In the genomic region with DNA sequence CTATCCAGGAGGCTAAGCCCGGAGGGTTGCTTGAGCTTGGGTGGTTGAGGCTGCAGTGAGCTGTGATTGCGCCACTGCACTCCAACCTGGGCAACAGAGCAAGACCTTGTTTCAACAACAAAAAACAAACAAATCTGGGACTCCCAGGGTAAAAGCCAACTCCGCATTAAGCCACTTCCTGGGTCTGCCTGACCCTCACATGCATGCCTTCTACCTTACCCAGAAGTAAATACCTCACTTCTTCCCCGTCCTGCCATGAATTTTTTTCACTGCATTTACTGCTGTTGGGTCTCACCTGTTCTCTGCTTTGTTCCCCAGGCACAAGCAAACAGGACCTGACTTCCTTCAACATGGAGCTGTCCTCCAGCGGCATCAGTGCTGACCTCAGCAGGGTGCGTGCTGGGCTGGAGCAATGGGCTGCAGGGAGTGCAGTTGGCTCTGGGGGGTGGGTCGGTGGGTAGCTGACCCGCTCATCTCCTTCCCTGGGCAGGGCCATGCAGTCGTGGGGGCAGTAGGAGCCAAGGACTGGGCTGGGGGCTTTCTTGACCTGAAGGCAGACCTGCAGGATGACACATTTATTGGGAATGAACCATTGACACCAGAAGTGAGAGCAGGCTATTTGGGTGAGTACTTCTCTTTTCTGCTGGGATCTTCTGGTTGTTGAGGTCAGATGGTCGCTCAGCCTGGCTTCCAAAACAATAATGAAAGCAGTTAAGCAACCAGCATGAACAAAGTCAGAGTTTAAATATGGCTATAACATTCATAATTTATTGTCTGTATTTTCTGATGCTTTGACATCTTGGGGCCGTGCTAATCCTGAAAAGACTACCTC, we compare ENCODE assay signal across 12 cellular contexts. TPM values are rescaled to one million over a fixed set of nuclear protein-coding genes. Genes with fewer than 3 reads are reported as not detected.
DNase-seq lines count a peak whose midpoint lies in the region; ATAC-seq and TF ChIP-seq lines count a peak whose summit lies in the region.
"Had no signal": no experiment of that assay in that cellular context is flagged by ENCODE, and none has a peak within 500 bp of the region (broad histone marks: within the 10 kb centered on the region; RNA-seq: fewer than 3 reads in every experiment).

No MANE protein-coding gene starts in this region.

- H3K36me3 Mint-ChIP-seq in central memory CD8-positive, alpha-beta T cell (ENCODE audit: insufficient read depth): peaks cover 93% of the 10 kb centered on the region

- H3K27ac ChIP-seq in neuronal stem cell (replicated peaks; ENCODE audit: low read length): no peak overlapping the region
- no peak overlapping the region for H3K27ac ChIP-seq in esophagus muscularis mucosa (replicated peaks in 1 of 4)

- TF ChIP-seq CTCF in GM20000 (IDR thresholded peaks at IDR 0.05; ENCODE audit: extremely low read depth, missing control alignments) (no peak), esophagus muscularis mucosa (IDR thresholded peaks at IDR 0.05) (no peak)

- peaks cover 36% of the 10 kb centered on the region for H3K4me1 Mint-ChIP-seq in central memory CD8-positive, alpha-beta T cell

- WGBS in neuronal stem cell (ENCODE audit: extremely low coverage in 2 of 2, insufficient read length in 2 of 2, insufficient replicate concordance in 1 of 2), 2 donors: no CpG with 5 or more reads among the region's 11 CpGs
- WGBS in esophagus muscularis mucosa: 61% methylated on average over 11 of the region's 11 CpGs

- no peak overlapping the region for H2BK120ac ChIP-seq in neuronal stem cell (ENCODE audit: low read depth, low read length)

- H3K4me1 ChIP-seq in neuronal stem cell (ENCODE audit: control insufficient read depth in 2 of 2, insufficient read depth in 1 of 2, low read depth in 1 of 2, low read length in 2 of 2) (peaks cover 2 to 7% of the 10 kb centered on the region in 2 donors), esophagus muscularis mucosa (peaks cover 0 to 4% (median 0%) of the 10 kb centered on the region in 4 donors)

- peak overlapping the region; percentile 59 for H3K18ac ChIP-seq in neuronal stem cell (ENCODE audit: low read length)

- no peaks in the 10 kb centered on the region for H3K27me3 Mint-ChIP-seq in central memory CD8-positive, alpha-beta T cell
- H3K27me3 Mint-ChIP-seq: stimulated activated naive CD8-positive, alpha-beta T cell treated with anti-CD3 and anti-CD28 coated beads, Interleukin-15, amount 100 ng/mL, for 72 hours had no signal

- H3K4me3 Mint-ChIP-seq in central memory CD8-positive, alpha-beta T cell: no peak overlapping the region
- H3K4me3 Mint-ChIP-seq: T-helper 2 cell treated with Interferon-gamma antibody and Interleukin-4, amounts not matched to agents 5 μg/mL and 100 μg/mL, for 36 hours had no signal

- no peak overlapping the region for H2BK5ac ChIP-seq in neuronal stem cell (ENCODE audit: low read length)

- peak overlapping the region; percentile 70 for H2AK5ac ChIP-seq in neuronal stem cell (ENCODE audit: low read depth, low read length)

- peak overlapping the region; percentile 73 for H3K27ac Mint-ChIP-seq in central memory CD8-positive, alpha-beta T cell (ENCODE audit: low read depth)

- H3K36me3 ChIP-seq in neuronal stem cell (replicated peaks in 1 of 2; ENCODE audit: control insufficient read depth in 2 of 2, insufficient read depth in 2 of 2, low read length in 2 of 2) (no peaks in the 10 kb centered on the region), esophagus muscularis mucosa (no peaks in the 10 kb centered on the region)

- H3K27me3 ChIP-seq in neuronal stem cell (ENCODE audit: control insufficient read depth in 3 of 3, insufficient read depth in 3 of 3, low read depth in 1 of 3, low read length in 3 of 3) (peaks cover 0 to 5% (median 0%) of the 10 kb centered on the region in 3 experiments), esophagus muscularis mucosa (peaks cover 0 to 6% (median 0%) of the 10 kb centered on the region in 4 donors)

- no peak for TF ChIP-seq POLR2A in esophagus muscularis mucosa (IDR thresholded peaks at IDR 0.05; ENCODE audit: low read depth)

- peak overlapping the region; percentile 88 for H2BK12ac ChIP-seq in neuronal stem cell (ENCODE audit: low read length)

- peak overlapping the region; percentile 31 for H3K14ac ChIP-seq in neuronal stem cell (ENCODE audit: low read length)

- H3K23ac ChIP-seq in neuronal stem cell (ENCODE audit: low read depth, low read length, poor library complexity): no peak overlapping the region

- no peak overlapping the region for H3K4me2 ChIP-seq in neuronal stem cell (ENCODE audit: insufficient read depth, low read length, poor library complexity, severe bottlenecking)

- H2BK15ac ChIP-seq in neuronal stem cell (ENCODE audit: low read length): no peak overlapping the region

- H3K4ac ChIP-seq in neuronal stem cell (ENCODE audit: low read length): no peak overlapping the region

- no peaks in the 10 kb centered on the region for H3K9me3 Mint-ChIP-seq in central memory CD8-positive, alpha-beta T cell
- H3K9me3 Mint-ChIP-seq: stimulated activated naive CD8-positive, alpha-beta T cell treated with anti-CD3 and anti-CD28 coated beads, Interleukin-15, amount 100 ng/mL, for 72 hours; T-helper 2 cell treated with Interferon-gamma antibody and Interleukin-4, amounts not matched to agents 5 μg/mL and 100 μg/mL, for 36 hours had no signal

- TF ChIP-seq EP300 in esophagus muscularis mucosa (IDR thresholded peaks at IDR 0.05): no peak

- no peak overlapping the region for H3K4me3 ChIP-seq in neuronal stem cell (ENCODE audit: low read length in 2 of 2)
- no peak overlapping the region for H3K4me3 ChIP-seq in esophagus muscularis mucosa

- no peak for ATAC-seq in central memory CD8-positive, alpha-beta T cell (replicated peaks; ENCODE audit: extremely low read depth, poor library complexity, severe bottlenecking)
- ATAC-seq in GM18867 (IDR thresholded peaks at IDR 0.05; ENCODE audit: unreplicated experiment): no peak

- no peaks in the 10 kb centered on the region for H3K79me1 ChIP-seq in neuronal stem cell (ENCODE audit: low read depth, low read length)

- no peaks in the 10 kb centered on the region for H3K9me3 ChIP-seq in neuronal stem cell (replicated peaks in 1 of 2; ENCODE audit: control insufficient read depth in 2 of 2, insufficient read depth in 1 of 2, low read depth in 1 of 2, low read length in 2 of 2)
- no peaks in the 10 kb centered on the region for H3K9me3 ChIP-seq in esophagus muscularis mucosa

- no peak overlapping the region for H4K91ac ChIP-seq in neuronal stem cell (ENCODE audit: low read depth, low read length, poor library complexity)

- DNase-seq in GM20000 (ENCODE audit: low spot score) (peak; percentile 1), NCI-H146 treated with DMSO at 0.1 percent for 48 hours (lab: John Stamatoyannopoulos, UW; ENCODE audit: unreplicated experiment) (peak; percentile 42), neuronal stem cell (ENCODE audit: low spot score) (no peak), GOT3 (lab: John Stamatoyannopoulos, UW) (no peak), esophagus muscularis mucosa (ENCODE audit: extremely low spot score) (no peak), epidermal melanocyte (ENCODE audit: insufficient read length, low spot score) (no peak)
- DNase-seq in central memory CD8-positive, alpha-beta T cell (ENCODE audit: low spot score in 2 of 2): no peak
- DNase-seq: NCI-H2029; stimulated activated naive CD8-positive, alpha-beta T cell treated with anti-CD3 and anti-CD28 coated beads, Interleukin-15, amount 100 ng/mL, for 72 hours had no signal

- peak overlapping the region; percentile 26 for H2AFZ ChIP-seq in neuronal stem cell (ENCODE audit: low read length)

- H4K8ac ChIP-seq in neuronal stem cell (ENCODE audit: low read depth, low read length): no peak overlapping the region

- peak overlapping the region; percentile 50 for H3K9ac ChIP-seq in neuronal stem cell (ENCODE audit: low read depth, low read length, poor library complexity)

- intact Hi-C loops in esophagus muscularis mucosa (cut with DNase I): loop anchor here (10.0 kb wide), 1 partner anchor 344 kb away; no protein-coding TSS in a partner anchor

RNA-seq across cellular contexts. Expression of gene ITGAL, which starts 16.4 kb away (rescaled TPM):
- 0.08 TPM for polyA plus RNA-seq in neuronal stem cell (2013, experiment 1 of 2)
- polyA plus RNA-seq in neuronal stem cell (2013, experiment 2 of 2): 0.17 TPM
- total RNA-seq in esophagus muscularis mucosa: 1 to 10 TPM; 1.5 to 2.7 (median 2.5) TPM
- total RNA-seq: osteocyte had no signal

RNA-seq across cellular contexts. Expression of gene ZNF768, which starts 37.4 kb away (rescaled TPM):
- polyA plus RNA-seq in neuronal stem cell (2013, experiment 1 of 2): 48.2 TPM
- 46.8 TPM for polyA plus RNA-seq in neuronal stem cell (2013, experiment 2 of 2)
- total RNA-seq in esophagus muscularis mucosa: 10 to 100 TPM; 46.9 to 91.5 (median 64.0) TPM

RNA-seq across cellular contexts. Expression of gene SEPHS2, which starts 43.3 kb away (rescaled TPM):
- 18.2 TPM for polyA plus RNA-seq in neuronal stem cell (2013, experiment 1 of 2)
- polyA plus RNA-seq in neuronal stem cell (2013, experiment 2 of 2): 19.5 TPM
- total RNA-seq in esophagus muscularis mucosa: 10 to 100 TPM; 26.5 to 37.6 (median 33.8) TPM

RNA-seq across cellular contexts. Expression of gene ZNF747, which starts 45.7 kb away (rescaled TPM):
- polyA plus RNA-seq in neuronal stem cell (2013, experiment 1 of 2): 6.9 TPM
- 6.8 TPM for polyA plus RNA-seq in neuronal stem cell (2013, experiment 2 of 2)
- 10 to 100 TPM; 15.2 to 29.6 (median 22.3) TPM for total RNA-seq in esophagus muscularis mucosa

RNA-seq across cellular contexts. Expression of gene DCTPP1, which starts 59.1 kb away (rescaled TPM):
- polyA plus RNA-seq in neuronal stem cell (2013, experiment 1 of 2): 46.0 TPM
- 43.9 TPM for polyA plus RNA-seq in neuronal stem cell (2013, experiment 2 of 2)
- 10 to 100 TPM; 11.1 to 21.7 (median 14.1) TPM for total RNA-seq in esophagus muscularis mucosa

Comparison
In these comparisons a context has a peak if more than half of its experiments do, and no peak if none do; other contexts are left out.
1. DNase-seq: peak in GM20000 (single experiment) and NCI-H146 treated with DMSO at 0.1 percent for 48 hours (single experiment); none in central memory CD8-positive, alpha-beta T cell (0 of 2), neuronal stem cell (single experiment), GOT3 (single experiment), esophagus muscularis mucosa (single experiment) and epidermal melanocyte (single experiment).